ENCODE assay signal across 9 cellular contexts in genomic region chr12:48979602-48980388, GRCh38. TPM values are rescaled to one million over a fixed set of nuclear protein-coding genes. Genes with fewer than 3 reads are reported as not detected.
A peak's percentile ranks its signal among the peaks of the same experiment; 100 is the strongest.
DNase-seq lines count a peak whose midpoint lies in the region; ATAC-seq and TF ChIP-seq lines count a peak whose summit lies in the region.
"Had no signal": no experiment of that assay in that cellular context is flagged by ENCODE, and none has a peak within 500 bp of the region (broad histone marks: within the 10 kb centered on the region; RNA-seq: fewer than 3 reads in every experiment).

No MANE protein-coding gene starts in this region.

- H3K4me3 ChIP-seq in BLaER1 treated with 17β-estradiol and CSF1 and Interleukin-3, amounts not matched to agents 10 nM and 100 nM, result peak overlapping the region; percentile 42 to 66 (median 54)
- peak overlapping the region; percentile 43 for H3K4me3 ChIP-seq in NT2/D1 (ENCODE audit: insufficient read length, low read depth)

- peaks cover 89 to 100% (median 97%) of the 10 kb centered on the region in 11 experiments for H3K27me3 ChIP-seq in BLaER1 treated with 17β-estradiol and CSF1 and Interleukin-3, amounts not matched to agents 10 nM and 100 nM
- peaks cover 80% of the 10 kb centered on the region for H3K27me3 ChIP-seq in NT2/D1 (ENCODE audit: insufficient read depth, insufficient read length)

- H3K9ac ChIP-seq in BLaER1 treated with 17β-estradiol and CSF1 and Interleukin-3, amounts not matched to agents 10 nM and 100 nM, result peak overlapping the region in 4 of 11 experiments; percentile 2 to 44 (median 22); a peak in 3 of 22 replicates
- peak overlapping the region; percentile 74 for H3K9ac ChIP-seq in NT2/D1 (ENCODE audit: insufficient read length, low read depth)

- H3K9me3 Mint-ChIP-seq in chondrocyte (ENCODE audit: low read depth), result no peaks in the 10 kb centered on the region
- H3K9me3 Mint-ChIP-seq in natural killer cell treated with Interleukin-12 subunit alpha and Interleukin-12 subunit beta and Interleukin-15 and Interleukin-18, amount 100 ng/mL, for 72 hours, result no peaks in the 10 kb centered on the region

- H3K27ac Mint-ChIP-seq in chondrocyte (ENCODE audit: unreplicated experiment), result no peak overlapping the region
- H3K27ac Mint-ChIP-seq in natural killer cell treated with Interleukin-12 subunit alpha and Interleukin-12 subunit beta and Interleukin-15 and Interleukin-18, amount 100 ng/mL, for 72 hours, result peak overlapping the region in 1 of 2 donors; percentile 31

- H3K4me1 ChIP-seq in BLaER1 treated with 17β-estradiol and CSF1 and Interleukin-3, amounts not matched to agents 10 nM and 100 nM, result peaks cover 51 to 67% (median 57%) of the 10 kb centered on the region in 10 experiments
- peaks cover 24% of the 10 kb centered on the region for H3K4me1 ChIP-seq in NT2/D1 (ENCODE audit: insufficient read depth, insufficient read length)

- H3K9me3 ChIP-seq in BLaER1 treated with 17β-estradiol and CSF1 and Interleukin-3, amounts not matched to agents 10 nM and 100 nM (replicated peaks in 1 of 11), result no peaks in the 10 kb centered on the region
- H3K9me3 ChIP-seq in NT2/D1 (ENCODE audit: insufficient read depth, low read length), result peaks cover 16% of the 10 kb centered on the region; the same call in 1 of the 2 replicates

- peak overlapping the region; percentile 31 for H3K4me3 Mint-ChIP-seq in chondrocyte (ENCODE audit: unreplicated experiment)
- peak overlapping the region; percentile 87 for H3K4me3 Mint-ChIP-seq in natural killer cell treated with Interleukin-12 subunit alpha and Interleukin-12 subunit beta and Interleukin-15 and Interleukin-18, amount 100 ng/mL, for 72 hours

- no peak overlapping the region for H3K27ac ChIP-seq in BLaER1 treated with 17β-estradiol and CSF1 and Interleukin-3, amounts not matched to agents 10 nM and 100 nM

- peaks cover 2% of the 10 kb centered on the region for H3K36me3 Mint-ChIP-seq in chondrocyte (ENCODE audit: low read depth)
- H3K36me3 Mint-ChIP-seq in natural killer cell treated with Interleukin-12 subunit alpha and Interleukin-12 subunit beta and Interleukin-15 and Interleukin-18, amount 100 ng/mL, for 72 hours, result no peaks in the 10 kb centered on the region

- peaks cover 0 to 80% (median 42%) of the 10 kb centered on the region in 11 experiments; a peak in 20 of 22 replicates for H4K20me1 ChIP-seq in BLaER1 treated with 17β-estradiol and CSF1 and Interleukin-3, amounts not matched to agents 10 nM and 100 nM

- ATAC-seq in natural killer cell treated with Interleukin-12 subunit alpha and Interleukin-12 subunit beta and Interleukin-15 and Interleukin-18, amount 100 ng/mL, for 72 hours, result no peak
- ATAC-seq in GM18868 (IDR thresholded peaks at IDR 0.05; ENCODE audit: unreplicated experiment), result no peak
- no peak for ATAC-seq in GM21360 (IDR thresholded peaks at IDR 0.05; ENCODE audit: unreplicated experiment)

- DNase-seq in NT2/D1 (ENCODE audit: low read depth, low spot score) (no peak), chondrocyte (ENCODE audit: low spot score) (no peak), RKO (ENCODE audit: low spot score) (no peak), mesenteric fat pad (ENCODE audit: low spot score) (no peak)
- DNase-seq in natural killer cell treated with Interleukin-12 subunit alpha and Interleukin-12 subunit beta and Interleukin-15 and Interleukin-18, amount 100 ng/mL, for 72 hours (ENCODE audit: low spot score), result no peak

- no peaks in the 10 kb centered on the region for H3K36me3 ChIP-seq in BLaER1 treated with 17β-estradiol and CSF1 and Interleukin-3, amounts not matched to agents 10 nM and 100 nM
- no peaks in the 10 kb centered on the region for H3K36me3 ChIP-seq in NT2/D1 (ENCODE audit: insufficient read depth, insufficient read length, low read length)

- peaks cover 80% of the 10 kb centered on the region for H3K27me3 Mint-ChIP-seq in chondrocyte (ENCODE audit: low read depth)
- peaks cover 28 to 45% of the 10 kb centered on the region in 2 donors for H3K27me3 Mint-ChIP-seq in natural killer cell treated with Interleukin-12 subunit alpha and Interleukin-12 subunit beta and Interleukin-15 and Interleukin-18, amount 100 ng/mL, for 72 hours

- H3K4me1 Mint-ChIP-seq in chondrocyte (ENCODE audit: low read depth), result peaks cover 47% of the 10 kb centered on the region
- peaks cover 43 to 44% of the 10 kb centered on the region in 2 donors for H3K4me1 Mint-ChIP-seq in natural killer cell treated with Interleukin-12 subunit alpha and Interleukin-12 subunit beta and Interleukin-15 and Interleukin-18, amount 100 ng/mL, for 72 hours (ENCODE audit: low read depth in 2 of 2)

- TF ChIP-seq CTCF in chondrocyte (IDR thresholded peaks at IDR 0.05), result no peak

- H3K4me2 ChIP-seq in BLaER1 treated with 17β-estradiol and CSF1 and Interleukin-3, amounts not matched to agents 10 nM and 100 nM, result peak overlapping the region; percentile 84 to 98 (median 92)

RNA-seq across cellular contexts. Expression of gene WNT1, which starts 1.7 kb away (rescaled TPM):
- total RNA-seq in chondrocyte (not detected in 3 replicates), mesenteric fat pad (not detected)
- not detected for total RNA-seq in natural killer cell treated with Interleukin-12 subunit alpha and Interleukin-12 subunit beta and Interleukin-15 and Interleukin-18, amount 100 ng/mL, for 72 hours
- total RNA-seq: T-helper 1 cell treated with Interleukin-12 subunit alpha and Interleukin-12 subunit beta and Interleukin-4 antibody, amounts not matched to agents 30 ng/mL and 1 ng/mL, for 36 hours had no signal

RNA-seq across cellular contexts. Expression of gene WNT10B, which starts 8.3 kb away (rescaled TPM):
- total RNA-seq in chondrocyte, result 0.25 to 0.39 TPM in 2 of 3 replicates, not detected in the other
- total RNA-seq in natural killer cell treated with Interleukin-12 subunit alpha and Interleukin-12 subunit beta and Interleukin-15 and Interleukin-18, amount 100 ng/mL, for 72 hours, result under 1 TPM in 1 of 2 donors, not detected in 1; 0.50 TPM
- total RNA-seq in mesenteric fat pad, result 0.48 TPM

RNA-seq across cellular contexts. Expression of gene DDN, which starts 19.4 kb away (rescaled TPM):
- total RNA-seq in chondrocyte (0.10 to 0.74 TPM (median 0.72 TPM) in 3 replicates), mesenteric fat pad (0.10 TPM)
- total RNA-seq in natural killer cell treated with Interleukin-12 subunit alpha and Interleukin-12 subunit beta and Interleukin-15 and Interleukin-18, amount 100 ng/mL, for 72 hours, result 1 to 10 TPM in 1 of 2 donors, under 1 TPM in 1; 0.48 to 1.1 TPM

RNA-seq across cellular contexts. Expression of gene ARF3, which starts 22.5 kb away (rescaled TPM):
- total RNA-seq in chondrocyte, result 116 to 128 TPM (median 126 TPM) in 3 replicates
- total RNA-seq in natural killer cell treated with Interleukin-12 subunit alpha and Interleukin-12 subunit beta and Interleukin-15 and Interleukin-18, amount 100 ng/mL, for 72 hours, result 100 to 1,000 TPM; 125 to 156 TPM
- total RNA-seq in mesenteric fat pad, result 149 TPM

RNA-seq across cellular contexts. Expression of gene PRKAG1, which starts 38.8 kb away (rescaled TPM):
- total RNA-seq in chondrocyte (61.5 to 77.1 TPM (median 61.7 TPM) in 3 replicates), mesenteric fat pad (61.7 TPM)
- total RNA-seq in natural killer cell treated with Interleukin-12 subunit alpha and Interleukin-12 subunit beta and Interleukin-15 and Interleukin-18, amount 100 ng/mL, for 72 hours, result 10 to 100 TPM; 63.4 to 70.3 TPM
